Comparison of ENCODE assay signal across 1 cellular context in the genomic region with DNA sequence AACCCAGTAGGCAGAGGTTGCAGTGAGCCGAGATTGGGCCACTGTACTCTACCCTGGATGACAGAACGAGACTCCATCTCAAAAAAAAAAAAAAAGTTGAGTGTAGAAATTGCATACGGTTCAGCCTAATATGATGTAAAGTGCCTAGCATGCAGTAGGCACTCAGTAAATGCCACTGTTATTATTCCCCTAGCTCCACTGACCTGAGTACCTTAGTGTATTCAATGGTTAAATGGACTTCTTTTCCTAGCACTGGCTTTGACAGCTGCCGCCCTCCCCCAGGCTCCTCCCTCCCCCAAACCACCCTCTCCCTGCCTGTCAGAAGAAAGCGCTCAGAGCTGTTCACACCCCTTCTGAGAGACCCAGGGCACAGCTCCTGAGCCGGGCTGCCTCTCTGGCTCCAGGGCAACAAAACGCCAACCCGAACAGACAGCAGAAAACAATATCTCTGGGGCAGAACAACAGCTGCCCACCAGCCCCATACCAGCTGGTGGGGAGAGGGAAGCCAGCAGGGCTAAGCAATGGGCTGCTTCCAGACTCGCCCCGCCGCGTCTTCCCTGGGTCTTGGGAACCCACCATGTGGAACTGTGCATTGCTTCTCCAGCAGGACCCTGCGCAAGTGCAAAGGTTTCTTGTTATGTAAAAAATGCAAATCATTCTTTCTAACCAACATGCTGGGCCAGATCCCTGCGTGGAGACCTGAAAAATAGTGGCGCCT.
TF ChIP-seq lines count a peak whose summit lies in the region.

No MANE protein-coding gene starts in this region.

TF ChIP-seq in HepG2, 621 proteins besides CTCF, POLR2A, EP300 and RAD21 (continued from another document and continues in another):
- no peak for TF ChIP-seq ATAD3A (CRISPR knock-in tag; IDR thresholded peaks at IDR 0.05)
- no peak for TF ChIP-seq NBN (conservative IDR thresholded peaks at IDR 0.05)
- no peak for TF ChIP-seq SMYD3 (CRISPR knock-in tag; IDR thresholded peaks at IDR 0.05)
- TF ChIP-seq, protein P1, sequence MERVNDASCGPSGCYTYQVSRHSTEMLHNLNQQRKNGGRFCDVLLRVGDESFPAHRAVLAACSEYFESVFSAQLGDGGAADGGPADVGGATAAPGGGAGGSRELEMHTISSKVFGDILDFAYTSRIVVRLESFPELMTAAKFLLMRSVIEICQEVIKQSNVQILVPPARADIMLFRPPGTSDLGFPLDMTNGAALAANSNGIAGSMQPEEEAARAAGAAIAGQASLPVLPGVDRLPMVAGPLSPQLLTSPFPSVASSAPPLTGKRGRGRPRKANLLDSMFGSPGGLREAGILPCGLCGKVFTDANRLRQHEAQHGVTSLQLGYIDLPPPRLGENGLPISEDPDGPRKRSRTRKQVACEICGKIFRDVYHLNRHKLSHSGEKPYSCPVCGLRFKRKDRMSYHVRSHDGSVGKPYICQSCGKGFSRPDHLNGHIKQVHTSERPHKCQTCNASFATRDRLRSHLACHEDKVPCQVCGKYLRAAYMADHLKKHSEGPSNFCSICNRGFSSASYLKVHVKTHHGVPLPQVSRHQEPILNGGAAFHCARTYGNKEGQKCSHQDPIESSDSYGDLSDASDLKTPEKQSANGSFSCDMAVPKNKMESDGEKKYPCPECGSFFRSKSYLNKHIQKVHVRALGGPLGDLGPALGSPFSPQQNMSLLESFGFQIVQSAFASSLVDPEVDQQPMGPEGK (CRISPR knock-in tag; IDR thresholded peaks at IDR 0.05) = 0 out of 2 replicates have a peak, but pooled peaks have one; percentile 20
- TF ChIP-seq ZNF335 (CRISPR knock-in tag; IDR thresholded peaks at IDR 0.05) = no peak
- no peak for TF ChIP-seq ZNF510 (CRISPR knock-in tag; IDR thresholded peaks at IDR 0.05; ENCODE audit: low read depth)
- no peak for TF ChIP-seq FIP1L1 (IDR thresholded peaks at IDR 0.05; ENCODE audit: borderline replicate concordance, insufficient read depth, low read depth, low read length)
- TF ChIP-seq HMG20A (CRISPR knock-in tag; IDR thresholded peaks at IDR 0.05; ENCODE audit: borderline replicate concordance) = no peak
- no peak for TF ChIP-seq BHLHE40 (IDR thresholded peaks at IDR 0.05; ENCODE audit: low read length)
- TF ChIP-seq HDAC2 (CRISPR knock-in tag; IDR thresholded peaks at IDR 0.05) = peak; percentile 49; the same call in 1 of the 2 replicates
- no peak for TF ChIP-seq FOXP1 (IDR thresholded peaks at IDR 0.05)
- no peak for TF ChIP-seq FOXP1 (CRISPR knock-in tag; IDR thresholded peaks at IDR 0.05)
- no peak for TF ChIP-seq SMAD9 (CRISPR knock-in tag; IDR thresholded peaks at IDR 0.05)
- TF ChIP-seq SAP130 (CRISPR knock-in tag; IDR thresholded peaks at IDR 0.05; ENCODE audit: low read depth) = peak; percentile 53
- no peak for TF ChIP-seq THAP11 (CRISPR knock-in tag; IDR thresholded peaks at IDR 0.05)
- no peak for TF ChIP-seq ZNF451 (CRISPR knock-in tag; IDR thresholded peaks at IDR 0.05)
- TF ChIP-seq ZNF326 (CRISPR knock-in tag; IDR thresholded peaks at IDR 0.05; ENCODE audit: borderline replicate concordance) = no peak
- TF ChIP-seq ETV5 (CRISPR knock-in tag; IDR thresholded peaks at IDR 0.05; ENCODE audit: borderline replicate concordance) = no peak
- TF ChIP-seq, protein P2, sequence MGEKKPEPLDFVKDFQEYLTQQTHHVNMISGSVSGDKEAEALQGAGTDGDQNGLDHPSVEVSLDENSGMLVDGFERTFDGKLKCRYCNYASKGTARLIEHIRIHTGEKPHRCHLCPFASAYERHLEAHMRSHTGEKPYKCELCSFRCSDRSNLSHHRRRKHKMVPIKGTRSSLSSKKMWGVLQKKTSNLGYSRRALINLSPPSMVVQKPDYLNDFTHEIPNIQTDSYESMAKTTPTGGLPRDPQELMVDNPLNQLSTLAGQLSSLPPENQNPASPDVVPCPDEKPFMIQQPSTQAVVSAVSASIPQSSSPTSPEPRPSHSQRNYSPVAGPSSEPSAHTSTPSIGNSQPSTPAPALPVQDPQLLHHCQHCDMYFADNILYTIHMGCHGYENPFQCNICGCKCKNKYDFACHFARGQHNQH (CRISPR knock-in tag; IDR thresholded peaks at IDR 0.05) = 0 out of 2 replicates have a peak, but pooled peaks have one; percentile 18
- TF ChIP-seq, protein P3, sequence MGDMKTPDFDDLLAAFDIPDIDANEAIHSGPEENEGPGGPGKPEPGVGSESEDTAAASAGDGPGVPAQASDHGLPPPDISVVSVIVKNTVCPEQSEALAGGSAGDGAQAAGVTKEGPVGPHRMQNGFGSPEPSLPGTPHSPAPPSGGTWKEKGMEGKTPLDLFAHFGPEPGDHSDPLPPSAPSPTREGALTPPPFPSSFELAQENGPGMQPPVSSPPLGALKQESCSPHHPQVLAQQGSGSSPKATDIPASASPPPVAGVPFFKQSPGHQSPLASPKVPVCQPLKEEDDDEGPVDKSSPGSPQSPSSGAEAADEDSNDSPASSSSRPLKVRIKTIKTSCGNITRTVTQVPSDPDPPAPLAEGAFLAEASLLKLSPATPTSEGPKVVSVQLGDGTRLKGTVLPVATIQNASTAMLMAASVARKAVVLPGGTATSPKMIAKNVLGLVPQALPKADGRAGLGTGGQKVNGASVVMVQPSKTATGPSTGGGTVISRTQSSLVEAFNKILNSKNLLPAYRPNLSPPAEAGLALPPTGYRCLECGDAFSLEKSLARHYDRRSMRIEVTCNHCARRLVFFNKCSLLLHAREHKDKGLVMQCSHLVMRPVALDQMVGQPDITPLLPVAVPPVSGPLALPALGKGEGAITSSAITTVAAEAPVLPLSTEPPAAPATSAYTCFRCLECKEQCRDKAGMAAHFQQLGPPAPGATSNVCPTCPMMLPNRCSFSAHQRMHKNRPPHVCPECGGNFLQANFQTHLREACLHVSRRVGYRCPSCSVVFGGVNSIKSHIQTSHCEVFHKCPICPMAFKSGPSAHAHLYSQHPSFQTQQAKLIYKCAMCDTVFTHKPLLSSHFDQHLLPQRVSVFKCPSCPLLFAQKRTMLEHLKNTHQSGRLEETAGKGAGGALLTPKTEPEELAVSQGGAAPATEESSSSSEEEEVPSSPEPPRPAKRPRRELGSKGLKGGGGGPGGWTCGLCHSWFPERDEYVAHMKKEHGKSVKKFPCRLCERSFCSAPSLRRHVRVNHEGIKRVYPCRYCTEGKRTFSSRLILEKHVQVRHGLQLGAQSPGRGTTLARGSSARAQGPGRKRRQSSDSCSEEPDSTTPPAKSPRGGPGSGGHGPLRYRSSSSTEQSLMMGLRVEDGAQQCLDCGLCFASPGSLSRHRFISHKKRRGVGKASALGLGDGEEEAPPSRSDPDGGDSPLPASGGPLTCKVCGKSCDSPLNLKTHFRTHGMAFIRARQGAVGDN (CRISPR knock-in tag; IDR thresholded peaks at IDR 0.05) = peak; percentile 70
- TF ChIP-seq BRD4 (CRISPR knock-in tag; IDR thresholded peaks at IDR 0.05) = no peak
- no peak for TF ChIP-seq ZFAT (CRISPR knock-in tag; conservative IDR thresholded peaks at IDR 0.05)
- TF ChIP-seq NFE2 (CRISPR knock-in tag; IDR thresholded peaks at IDR 0.05) = no peak
- no peak for TF ChIP-seq ZNF839 (CRISPR knock-in tag; IDR thresholded peaks at IDR 0.05; ENCODE audit: borderline replicate concordance)
- TF ChIP-seq ZNF367 (CRISPR knock-in tag; IDR thresholded peaks at IDR 0.05; ENCODE audit: borderline replicate concordance) = no peak
- TF ChIP-seq, protein P4, sequence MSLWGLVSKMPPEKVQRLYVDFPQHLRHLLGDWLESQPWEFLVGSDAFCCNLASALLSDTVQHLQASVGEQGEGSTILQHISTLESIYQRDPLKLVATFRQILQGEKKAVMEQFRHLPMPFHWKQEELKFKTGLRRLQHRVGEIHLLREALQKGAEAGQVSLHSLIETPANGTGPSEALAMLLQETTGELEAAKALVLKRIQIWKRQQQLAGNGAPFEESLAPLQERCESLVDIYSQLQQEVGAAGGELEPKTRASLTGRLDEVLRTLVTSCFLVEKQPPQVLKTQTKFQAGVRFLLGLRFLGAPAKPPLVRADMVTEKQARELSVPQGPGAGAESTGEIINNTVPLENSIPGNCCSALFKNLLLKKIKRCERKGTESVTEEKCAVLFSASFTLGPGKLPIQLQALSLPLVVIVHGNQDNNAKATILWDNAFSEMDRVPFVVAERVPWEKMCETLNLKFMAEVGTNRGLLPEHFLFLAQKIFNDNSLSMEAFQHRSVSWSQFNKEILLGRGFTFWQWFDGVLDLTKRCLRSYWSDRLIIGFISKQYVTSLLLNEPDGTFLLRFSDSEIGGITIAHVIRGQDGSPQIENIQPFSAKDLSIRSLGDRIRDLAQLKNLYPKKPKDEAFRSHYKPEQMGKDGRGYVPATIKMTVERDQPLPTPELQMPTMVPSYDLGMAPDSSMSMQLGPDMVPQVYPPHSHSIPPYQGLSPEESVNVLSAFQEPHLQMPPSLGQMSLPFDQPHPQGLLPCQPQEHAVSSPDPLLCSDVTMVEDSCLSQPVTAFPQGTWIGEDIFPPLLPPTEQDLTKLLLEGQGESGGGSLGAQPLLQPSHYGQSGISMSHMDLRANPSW (CRISPR knock-in tag; IDR thresholded peaks at IDR 0.05; ENCODE audit: borderline replicate concordance) = 0 out of 2 replicates have a peak, but pooled peaks have one; percentile 61
- TF ChIP-seq NFKB2 (CRISPR knock-in tag; IDR thresholded peaks at IDR 0.05; ENCODE audit: borderline replicate concordance) = no peak
- TF ChIP-seq YEATS4 (CRISPR knock-in tag; IDR thresholded peaks at IDR 0.05; ENCODE audit: borderline replicate concordance) = 0 out of 2 replicates have a peak, but pooled peaks have one; percentile 43
- TF ChIP-seq KLF6 (CRISPR knock-in tag; IDR thresholded peaks at IDR 0.05) = no peak
- TF ChIP-seq, protein P5, sequence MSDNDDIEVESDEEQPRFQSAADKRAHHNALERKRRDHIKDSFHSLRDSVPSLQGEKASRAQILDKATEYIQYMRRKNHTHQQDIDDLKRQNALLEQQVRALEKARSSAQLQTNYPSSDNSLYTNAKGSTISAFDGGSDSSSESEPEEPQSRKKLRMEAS (IDR thresholded peaks at IDR 0.05) = peak; percentile 63; the same call in 1 of the 2 replicates
- TF ChIP-seq ZBTB8A (CRISPR knock-in tag; IDR thresholded peaks at IDR 0.05; ENCODE audit: borderline replicate concordance, low read depth) = no peak
- TF ChIP-seq SIN3B (IDR thresholded peaks at IDR 0.05; ENCODE audit: low read length) = no peak
- no peak for TF ChIP-seq NCOR1 (IDR thresholded peaks at IDR 0.05; ENCODE audit: borderline replicate concordance, low read length)
- TF ChIP-seq MAF1 (CRISPR knock-in tag; IDR thresholded peaks at IDR 0.05; ENCODE audit: borderline replicate concordance) = no peak
- TF ChIP-seq REPIN1 (CRISPR knock-in tag; IDR thresholded peaks at IDR 0.05; ENCODE audit: borderline replicate concordance, low read depth) = no peak
- TF ChIP-seq RELA (CRISPR knock-in tag; IDR thresholded peaks at IDR 0.05) = no peak
- TF ChIP-seq CAMTA2 (CRISPR knock-in tag; IDR thresholded peaks at IDR 0.05; ENCODE audit: borderline replicate concordance) = no peak
- peak; percentile 53; the same call in 1 of the 2 replicates for TF ChIP-seq SNAPC2 (CRISPR knock-in tag; IDR thresholded peaks at IDR 0.05)
- TF ChIP-seq, protein P6, sequence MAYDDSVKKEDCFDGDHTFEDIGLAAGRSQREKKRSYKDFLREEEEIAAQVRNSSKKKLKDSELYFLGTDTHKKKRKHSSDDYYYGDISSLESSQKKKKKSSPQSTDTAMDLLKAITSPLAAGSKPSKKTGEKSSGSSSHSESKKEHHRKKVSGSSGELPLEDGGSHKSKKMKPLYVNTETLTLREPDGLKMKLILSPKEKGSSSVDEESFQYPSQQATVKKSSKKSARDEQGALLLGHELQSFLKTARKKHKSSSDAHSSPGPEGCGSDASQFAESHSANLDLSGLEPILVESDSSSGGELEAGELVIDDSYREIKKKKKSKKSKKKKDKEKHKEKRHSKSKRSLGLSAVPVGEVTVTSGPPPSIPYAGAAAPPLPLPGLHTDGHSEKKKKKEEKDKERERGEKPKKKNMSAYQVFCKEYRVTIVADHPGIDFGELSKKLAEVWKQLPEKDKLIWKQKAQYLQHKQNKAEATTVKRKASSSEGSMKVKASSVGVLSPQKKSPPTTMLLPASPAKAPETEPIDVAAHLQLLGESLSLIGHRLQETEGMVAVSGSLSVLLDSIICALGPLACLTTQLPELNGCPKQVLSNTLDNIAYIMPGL (CRISPR knock-in tag; IDR thresholded peaks at IDR 0.05; ENCODE audit: borderline replicate concordance in 1 of 2, low read depth in 1 of 2) = no peak; a peak in 1 of 4 replicates
- TF ChIP-seq BORCS8-MEF2B (CRISPR knock-in tag; IDR thresholded peaks at IDR 0.05) = 0 out of 2 replicates have a peak, but pooled peaks have one; percentile 24
- no peak for TF ChIP-seq SP5 (CRISPR knock-in tag; IDR thresholded peaks at IDR 0.05; ENCODE audit: borderline replicate concordance, low read depth)
- TF ChIP-seq KAT8 (CRISPR knock-in tag; IDR thresholded peaks at IDR 0.05) = no peak
- TF ChIP-seq RXRB (CRISPR knock-in tag; IDR thresholded peaks at IDR 0.05; ENCODE audit: borderline replicate concordance) = 0 out of 2 replicates have a peak, but pooled peaks have one; percentile 8
- no peak for TF ChIP-seq ZNF790 (CRISPR knock-in tag; IDR thresholded peaks at IDR 0.05; ENCODE audit: borderline replicate concordance)
- TF ChIP-seq AGO1 (IDR thresholded peaks at IDR 0.05; ENCODE audit: low read depth, low read length, poor library complexity, severe bottlenecking) = no peak
- no peak for TF ChIP-seq PTBP1 (IDR thresholded peaks at IDR 0.05; ENCODE audit: low read depth, low read length, poor library complexity, severe bottlenecking)
- no peak for TF ChIP-seq THYN1 (CRISPR knock-in tag; IDR thresholded peaks at IDR 0.05; ENCODE audit: borderline replicate concordance, low read depth)
- TF ChIP-seq NR2F1 (CRISPR knock-in tag; IDR thresholded peaks at IDR 0.05) = no peak
- TF ChIP-seq, protein P7, sequence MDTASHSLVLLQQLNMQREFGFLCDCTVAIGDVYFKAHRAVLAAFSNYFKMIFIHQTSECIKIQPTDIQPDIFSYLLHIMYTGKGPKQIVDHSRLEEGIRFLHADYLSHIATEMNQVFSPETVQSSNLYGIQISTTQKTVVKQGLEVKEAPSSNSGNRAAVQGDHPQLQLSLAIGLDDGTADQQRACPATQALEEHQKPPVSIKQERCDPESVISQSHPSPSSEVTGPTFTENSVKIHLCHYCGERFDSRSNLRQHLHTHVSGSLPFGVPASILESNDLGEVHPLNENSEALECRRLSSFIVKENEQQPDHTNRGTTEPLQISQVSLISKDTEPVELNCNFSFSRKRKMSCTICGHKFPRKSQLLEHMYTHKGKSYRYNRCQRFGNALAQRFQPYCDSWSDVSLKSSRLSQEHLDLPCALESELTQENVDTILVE (CRISPR knock-in tag; IDR thresholded peaks at IDR 0.05) = 0 out of 2 replicates have a peak, but pooled peaks have one; percentile 51
- no peak for TF ChIP-seq JUN (CRISPR knock-in tag; IDR thresholded peaks at IDR 0.05)
